Comparison of ENCODE assay signal across 1 cellular context in genomic region chr3:153063337-153063736, GRCh38.
TF ChIP-seq lines count a peak whose summit lies in the region.

No MANE protein-coding gene starts in this region.

TF ChIP-seq in K562, 482 proteins besides CTCF, POLR2A, EP300 and RAD21 (continued from another document):
- TF ChIP-seq RCOR1 (IDR thresholded peaks at IDR 0.05; ENCODE audit: borderline replicate concordance in 1 of 2, low read depth in 2 of 2, low read length in 2 of 2), result 0 out of 4 replicates have a peak, but pooled peaks of 1 of the 2 experiments have one; percentile 41
- TF ChIP-seq, protein P1, sequence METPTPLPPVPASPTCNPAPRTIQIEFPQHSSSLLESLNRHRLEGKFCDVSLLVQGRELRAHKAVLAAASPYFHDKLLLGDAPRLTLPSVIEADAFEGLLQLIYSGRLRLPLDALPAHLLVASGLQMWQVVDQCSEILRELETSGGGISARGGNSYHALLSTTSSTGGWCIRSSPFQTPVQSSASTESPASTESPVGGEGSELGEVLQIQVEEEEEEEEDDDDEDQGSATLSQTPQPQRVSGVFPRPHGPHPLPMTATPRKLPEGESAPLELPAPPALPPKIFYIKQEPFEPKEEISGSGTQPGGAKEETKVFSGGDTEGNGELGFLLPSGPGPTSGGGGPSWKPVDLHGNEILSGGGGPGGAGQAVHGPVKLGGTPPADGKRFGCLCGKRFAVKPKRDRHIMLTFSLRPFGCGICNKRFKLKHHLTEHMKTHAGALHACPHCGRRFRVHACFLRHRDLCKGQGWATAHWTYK (CRISPR knock-in tag; IDR thresholded peaks at IDR 0.05), result no peak
- no peak for TF ChIP-seq RB1 (IDR thresholded peaks at IDR 0.05; ENCODE audit: low read depth)
- no peak for TF ChIP-seq CBFA2T2 (conservative IDR thresholded peaks at IDR 0.05)
- no peak for TF ChIP-seq MCM5 (IDR thresholded peaks at IDR 0.05; ENCODE audit: low read depth)
- TF ChIP-seq, protein P2, sequence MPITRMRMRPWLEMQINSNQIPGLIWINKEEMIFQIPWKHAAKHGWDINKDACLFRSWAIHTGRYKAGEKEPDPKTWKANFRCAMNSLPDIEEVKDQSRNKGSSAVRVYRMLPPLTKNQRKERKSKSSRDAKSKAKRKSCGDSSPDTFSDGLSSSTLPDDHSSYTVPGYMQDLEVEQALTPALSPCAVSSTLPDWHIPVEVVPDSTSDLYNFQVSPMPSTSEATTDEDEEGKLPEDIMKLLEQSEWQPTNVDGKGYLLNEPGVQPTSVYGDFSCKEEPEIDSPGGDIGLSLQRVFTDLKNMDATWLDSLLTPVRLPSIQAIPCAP (CRISPR knock-in tag; IDR thresholded peaks at IDR 0.05; ENCODE audit: borderline replicate concordance), result no peak
- TF ChIP-seq NCOA6 (IDR thresholded peaks at IDR 0.05), result no peak
- no peak for TF ChIP-seq MEF2A (IDR thresholded peaks at IDR 0.05; ENCODE audit: control insufficient read depth, low read depth, low read length)
- no peak for TF ChIP-seq LARP7 (IDR thresholded peaks at IDR 0.05)
- no peak for TF ChIP-seq ZNF79 (CRISPR knock-in tag; IDR thresholded peaks at IDR 0.05; ENCODE audit: low read depth)
- no peak for TF ChIP-seq SMAD2 (IDR thresholded peaks at IDR 0.05; ENCODE audit: low read depth, low read length)
- TF ChIP-seq ERF (CRISPR knock-in tag; IDR thresholded peaks at IDR 0.05), result no peak
- no peak for TF ChIP-seq DACH1 (IDR thresholded peaks at IDR 0.05; ENCODE audit: partially characterized antibody)
- TF ChIP-seq, protein P3, sequence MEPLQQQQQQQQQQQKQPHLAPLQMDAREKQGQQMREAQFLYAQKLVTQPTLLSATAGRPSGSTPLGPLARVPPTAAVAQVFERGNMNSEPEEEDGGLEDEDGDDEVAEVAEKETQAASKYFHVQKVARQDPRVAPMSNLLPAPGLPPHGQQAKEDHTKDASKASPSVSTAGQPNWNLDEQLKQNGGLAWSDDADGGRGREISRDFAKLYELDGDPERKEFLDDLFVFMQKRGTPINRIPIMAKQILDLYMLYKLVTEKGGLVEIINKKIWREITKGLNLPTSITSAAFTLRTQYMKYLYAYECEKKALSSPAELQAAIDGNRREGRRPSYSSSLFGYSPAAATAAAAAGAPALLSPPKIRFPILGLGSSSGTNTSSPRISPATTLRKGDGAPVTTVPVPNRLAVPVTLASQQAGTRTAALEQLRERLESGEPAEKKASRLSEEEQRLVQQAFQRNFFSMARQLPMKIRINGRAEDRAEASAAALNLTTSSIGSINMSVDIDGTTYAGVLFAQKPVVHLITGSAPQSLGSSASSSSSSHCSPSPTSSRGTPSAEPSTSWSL (CRISPR knock-in tag; IDR thresholded peaks at IDR 0.05; ENCODE audit: borderline replicate concordance), result no peak
- TF ChIP-seq NCOA1 (IDR thresholded peaks at IDR 0.05; ENCODE audit: low read depth), result no peak
- no peak for TF ChIP-seq ZNF41 (CRISPR knock-in tag; conservative IDR thresholded peaks at IDR 0.05)
- TF ChIP-seq CCAR2 (IDR thresholded peaks at IDR 0.05; ENCODE audit: low read depth, low read length), result no peak
- TF ChIP-seq SIRT6 (IDR thresholded peaks at IDR 0.05; ENCODE audit: low read depth, low read length), result no peak
- no peak for TF ChIP-seq CREBBP (IDR thresholded peaks at IDR 0.05; ENCODE audit: low read depth, low read length)
- no peak for TF ChIP-seq PHF8 (IDR thresholded peaks at IDR 0.05; ENCODE audit: borderline replicate concordance, low read length)
- TF ChIP-seq MITF (IDR thresholded peaks at IDR 0.05), result no peak
- no peak for TF ChIP-seq ZNF197 (CRISPR knock-in tag; IDR thresholded peaks at IDR 0.05; ENCODE audit: low read depth)
- no peak for TF ChIP-seq EHMT2 (IDR thresholded peaks at IDR 0.05)
- TF ChIP-seq PRDM10 (IDR thresholded peaks at IDR 0.05; ENCODE audit: partially characterized antibody), result no peak
- TF ChIP-seq ZNF785 (CRISPR knock-in tag; IDR thresholded peaks at IDR 0.05), result no peak
- TF ChIP-seq DIDO1 (tag; IDR thresholded peaks at IDR 0.05; ENCODE audit: low read depth), result no peak
- TF ChIP-seq MAFG (tag; conservative IDR thresholded peaks at IDR 0.05), result no peak
